Comparison of ENCODE assay signal across 16 cellular contexts in the genomic region with DNA sequence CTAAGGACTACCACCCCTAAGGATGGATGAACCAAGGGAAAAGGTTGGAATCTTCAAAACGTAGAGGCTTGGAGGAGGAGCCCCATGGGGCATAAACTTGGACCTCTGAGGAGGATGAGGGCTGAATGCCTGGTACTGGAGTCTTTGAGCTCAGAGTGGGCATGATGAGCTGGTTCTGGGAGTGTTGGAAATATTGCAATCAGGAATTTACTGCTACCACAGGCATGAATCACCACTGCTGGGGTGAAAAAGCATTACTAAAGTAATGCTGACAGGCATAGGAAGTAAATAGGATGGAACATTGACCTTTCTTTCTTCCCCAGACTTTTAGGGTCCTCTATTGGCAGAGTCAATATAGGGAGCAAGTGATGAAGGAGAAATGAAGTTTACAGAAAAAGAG.
DNase-seq lines count a peak whose midpoint lies in the region; ATAC-seq and TF ChIP-seq lines count a peak whose summit lies in the region.
"Had no signal": no experiment of that assay in that cellular context is flagged by ENCODE, and none has a peak within 500 bp of the region (broad histone marks: within the 10 kb centered on the region; RNA-seq: fewer than 3 reads in every experiment).

No MANE protein-coding gene starts in this region.

- peaks cover 18% of the 10 kb centered on the region for H3K4me1 Mint-ChIP-seq in stimulated activated memory B cell treated with anti-CD40 and anti-IgM and Interleukin-4, amounts not matched to agents 10 μg/mL and 1 μg/mL and 100 μg/mL, for 72 hours
- H3K4me1 Mint-ChIP-seq: WTC11 had no signal

- no peaks in the 10 kb centered on the region for H3K27me3 ChIP-seq in foreskin keratinocyte

- peak; percentile 81 for ATAC-seq in foreskin keratinocyte
- no peak for ATAC-seq in stimulated activated memory B cell treated with anti-CD40 and anti-IgM and Interleukin-4, amounts not matched to agents 10 μg/mL and 1 μg/mL and 100 μg/mL, for 72 hours
- no peak for ATAC-seq in HG02678 (IDR thresholded peaks at IDR 0.05; ENCODE audit: unreplicated experiment)
- ATAC-seq in HG03039 (IDR thresholded peaks at IDR 0.05; ENCODE audit: unreplicated experiment) = no peak
- ATAC-seq: WTC11 had no signal

- H3K4me3 Mint-ChIP-seq in stimulated activated memory B cell treated with anti-CD40 and anti-IgM and Interleukin-4, amounts not matched to agents 10 μg/mL and 1 μg/mL and 100 μg/mL, for 72 hours = no peak overlapping the region
- H3K4me3 Mint-ChIP-seq: CD4-positive, CD25-positive, alpha-beta regulatory T cell; WTC11 had no signal

- no peak overlapping the region for H3K27ac ChIP-seq in foreskin keratinocyte
- H3K27ac ChIP-seq: psoas muscle, SK-N-MC had no signal

- H3K9me3 Mint-ChIP-seq in stimulated activated memory B cell treated with anti-CD40 and anti-IgM and Interleukin-4, amounts not matched to agents 10 μg/mL and 1 μg/mL and 100 μg/mL, for 72 hours = no peaks in the 10 kb centered on the region
- H3K9me3 Mint-ChIP-seq: CD4-positive, CD25-positive, alpha-beta regulatory T cell; WTC11 had no signal

- no peaks in the 10 kb centered on the region for H3K27me3 Mint-ChIP-seq in stimulated activated memory B cell treated with anti-CD40 and anti-IgM and Interleukin-4, amounts not matched to agents 10 μg/mL and 1 μg/mL and 100 μg/mL, for 72 hours
- H3K27me3 Mint-ChIP-seq: CD4-positive, CD25-positive, alpha-beta regulatory T cell had no signal

- H3K27ac Mint-ChIP-seq in stimulated activated memory B cell treated with anti-CD40 and anti-IgM and Interleukin-4, amounts not matched to agents 10 μg/mL and 1 μg/mL and 100 μg/mL, for 72 hours = peak overlapping the region; percentile 40
- H3K27ac Mint-ChIP-seq: WTC11 had no signal

- H3K36me3 Mint-ChIP-seq in stimulated activated memory B cell treated with anti-CD40 and anti-IgM and Interleukin-4, amounts not matched to agents 10 μg/mL and 1 μg/mL and 100 μg/mL, for 72 hours = no peaks in the 10 kb centered on the region
- H3K36me3 Mint-ChIP-seq: CD4-positive, CD25-positive, alpha-beta regulatory T cell; WTC11 had no signal

- peak; percentile 17 for DNase-seq in H4 (ENCODE audit: low spot score)
- peak; percentile 13 for DNase-seq in SW480 (ENCODE audit: low spot score)
- peak in 1 of 2 donors; percentile 44 for DNase-seq in foreskin keratinocyte
- no peak for DNase-seq in UCSD-AML1 (lab: John Stamatoyannopoulos, UW; ENCODE audit: unreplicated experiment)
- DNase-seq: activated naive CD4-positive, alpha-beta T cell; CD4-positive, CD25-positive, alpha-beta regulatory T cell; GDM1; islet precursor cell; NCI-H1105; psoas muscle; stimulated activated CD4-positive, alpha-beta T cell treated with anti-CD3 and anti-CD28 coated beads, Interleukin-1b, Interleukin-23, amount 100 ng/mL, for 48 hours had no signal

- TF ChIP-seq CTCF in foreskin keratinocyte (conservative IDR thresholded peaks at IDR 0.05) = no peak

- peaks cover 3% of the 10 kb centered on the region for H3K4me1 ChIP-seq in foreskin keratinocyte
- H3K4me1 ChIP-seq: psoas muscle had no signal
